Comparison of ENCODE assay signal across 1 cellular context in the genomic region with DNA sequence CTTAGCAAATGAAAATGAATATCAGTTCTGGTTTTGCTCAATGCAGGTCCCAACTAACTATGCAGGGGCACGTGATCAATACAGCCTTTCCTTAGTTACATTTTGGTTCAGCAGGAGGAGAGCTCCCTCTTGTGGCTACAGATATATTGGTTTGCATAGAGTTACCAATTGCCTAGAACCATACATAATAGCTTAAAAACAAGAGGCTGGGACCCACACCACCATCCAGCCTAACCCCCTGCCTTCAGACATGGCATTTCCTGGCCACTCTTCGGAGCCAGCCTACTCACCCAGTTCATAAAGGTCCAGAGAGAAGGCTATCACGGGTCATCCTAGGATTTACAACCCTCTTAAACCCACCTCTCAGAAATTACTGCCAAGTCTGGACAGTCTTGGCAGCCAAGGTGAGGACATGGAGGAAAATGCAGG.
TF ChIP-seq lines count a peak whose summit lies in the region.

No MANE protein-coding gene starts in this region.

TF ChIP-seq in HEK293, 187 proteins besides CTCF, POLR2A, EP300 and RAD21 (continued from another document):
- TF ChIP-seq ZNF18 (tag by site-specific recombination; IDR thresholded peaks at IDR 0.05), result no peak
- peak; percentile 38; the same call in 1 of the 2 replicates for TF ChIP-seq ZFP69B (tag by site-specific recombination; IDR thresholded peaks at IDR 0.05)
- TF ChIP-seq ZBTB7A (tag by site-specific recombination; IDR thresholded peaks at IDR 0.05; ENCODE audit: low read depth), result no peak
- no peak for TF ChIP-seq ZNF121 (tag by site-specific recombination; IDR thresholded peaks at IDR 0.05)
- TF ChIP-seq, protein P1, sequence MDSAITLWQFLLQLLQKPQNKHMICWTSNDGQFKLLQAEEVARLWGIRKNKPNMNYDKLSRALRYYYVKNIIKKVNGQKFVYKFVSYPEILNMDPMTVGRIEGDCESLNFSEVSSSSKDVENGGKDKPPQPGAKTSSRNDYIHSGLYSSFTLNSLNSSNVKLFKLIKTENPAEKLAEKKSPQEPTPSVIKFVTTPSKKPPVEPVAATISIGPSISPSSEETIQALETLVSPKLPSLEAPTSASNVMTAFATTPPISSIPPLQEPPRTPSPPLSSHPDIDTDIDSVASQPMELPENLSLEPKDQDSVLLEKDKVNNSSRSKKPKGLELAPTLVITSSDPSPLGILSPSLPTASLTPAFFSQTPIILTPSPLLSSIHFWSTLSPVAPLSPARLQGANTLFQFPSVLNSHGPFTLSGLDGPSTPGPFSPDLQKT (IDR thresholded peaks at IDR 0.05; ENCODE audit: borderline replicate concordance, low read depth, low read length), result no peak
- TF ChIP-seq SCRT1 (tag by site-specific recombination; IDR thresholded peaks at IDR 0.05; ENCODE audit: borderline replicate concordance), result no peak
- TF ChIP-seq, protein P2, sequence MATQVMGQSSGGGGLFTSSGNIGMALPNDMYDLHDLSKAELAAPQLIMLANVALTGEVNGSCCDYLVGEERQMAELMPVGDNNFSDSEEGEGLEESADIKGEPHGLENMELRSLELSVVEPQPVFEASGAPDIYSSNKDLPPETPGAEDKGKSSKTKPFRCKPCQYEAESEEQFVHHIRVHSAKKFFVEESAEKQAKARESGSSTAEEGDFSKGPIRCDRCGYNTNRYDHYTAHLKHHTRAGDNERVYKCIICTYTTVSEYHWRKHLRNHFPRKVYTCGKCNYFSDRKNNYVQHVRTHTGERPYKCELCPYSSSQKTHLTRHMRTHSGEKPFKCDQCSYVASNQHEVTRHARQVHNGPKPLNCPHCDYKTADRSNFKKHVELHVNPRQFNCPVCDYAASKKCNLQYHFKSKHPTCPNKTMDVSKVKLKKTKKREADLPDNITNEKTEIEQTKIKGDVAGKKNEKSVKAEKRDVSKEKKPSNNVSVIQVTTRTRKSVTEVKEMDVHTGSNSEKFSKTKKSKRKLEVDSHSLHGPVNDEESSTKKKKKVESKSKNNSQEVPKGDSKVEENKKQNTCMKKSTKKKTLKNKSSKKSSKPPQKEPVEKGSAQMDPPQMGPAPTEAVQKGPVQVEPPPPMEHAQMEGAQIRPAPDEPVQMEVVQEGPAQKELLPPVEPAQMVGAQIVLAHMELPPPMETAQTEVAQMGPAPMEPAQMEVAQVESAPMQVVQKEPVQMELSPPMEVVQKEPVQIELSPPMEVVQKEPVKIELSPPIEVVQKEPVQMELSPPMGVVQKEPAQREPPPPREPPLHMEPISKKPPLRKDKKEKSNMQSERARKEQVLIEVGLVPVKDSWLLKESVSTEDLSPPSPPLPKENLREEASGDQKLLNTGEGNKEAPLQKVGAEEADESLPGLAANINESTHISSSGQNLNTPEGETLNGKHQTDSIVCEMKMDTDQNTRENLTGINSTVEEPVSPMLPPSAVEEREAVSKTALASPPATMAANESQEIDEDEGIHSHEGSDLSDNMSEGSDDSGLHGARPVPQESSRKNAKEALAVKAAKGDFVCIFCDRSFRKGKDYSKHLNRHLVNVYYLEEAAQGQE (tag by site-specific recombination; IDR thresholded peaks at IDR 0.05), result no peak
- no peak for TF ChIP-seq ZNF114 (tag by site-specific recombination; IDR thresholded peaks at IDR 0.05)
- no peak for TF ChIP-seq ZNF677 (tag by site-specific recombination; IDR thresholded peaks at IDR 0.05)
- TF ChIP-seq, protein P3, sequence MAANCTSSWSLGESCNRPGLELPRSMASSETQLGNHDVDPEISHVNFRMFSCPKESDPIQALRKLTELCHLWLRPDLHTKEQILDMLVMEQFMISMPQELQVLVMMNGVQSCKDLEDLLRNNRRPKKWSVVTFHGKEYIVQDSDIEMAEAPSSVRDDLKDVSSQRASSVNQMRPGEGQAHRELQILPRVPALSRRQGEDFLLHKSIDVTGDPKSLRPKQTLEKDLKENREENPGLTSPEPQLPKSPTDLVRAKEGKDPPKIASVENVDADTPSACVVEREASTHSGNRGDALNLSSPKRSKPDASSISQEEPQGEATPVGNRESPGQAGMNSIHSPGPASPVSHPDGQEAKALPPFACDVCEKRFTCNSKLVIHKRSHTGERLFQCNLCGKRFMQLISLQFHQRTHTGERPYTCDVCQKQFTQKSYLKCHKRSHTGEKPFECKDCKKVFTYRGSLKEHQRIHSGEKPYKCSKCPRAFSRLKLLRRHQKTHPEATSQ (tag by site-specific recombination; IDR thresholded peaks at IDR 0.05), result no peak
- TF ChIP-seq ZNF518A (tag by site-specific recombination; conservative IDR thresholded peaks at IDR 0.05; ENCODE audit: low read depth), result no peak
- TF ChIP-seq ZNF423 (tag by site-specific recombination; IDR thresholded peaks at IDR 0.05), result no peak
- TF ChIP-seq, protein P4, sequence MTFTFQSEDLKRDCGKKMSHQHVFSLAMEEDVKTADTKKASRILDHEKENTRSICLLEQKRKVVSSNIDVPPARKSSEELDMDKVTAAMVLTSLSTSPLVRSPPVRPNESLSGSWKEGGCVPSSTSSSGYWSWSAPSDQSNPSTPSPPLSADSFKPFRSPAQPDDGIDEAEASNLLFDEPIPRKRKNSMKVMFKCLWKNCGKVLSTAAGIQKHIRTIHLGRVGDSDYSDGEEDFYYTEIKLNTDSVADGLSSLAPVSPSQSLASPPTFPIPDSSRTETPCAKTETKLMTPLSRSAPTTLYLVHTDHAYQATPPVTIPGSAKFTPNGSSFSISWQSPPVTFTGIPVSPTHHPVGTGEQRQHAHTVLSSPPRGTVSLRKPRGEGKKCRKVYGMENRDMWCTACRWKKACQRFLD (tag by site-specific recombination; IDR thresholded peaks at IDR 0.05), result no peak
- no peak for TF ChIP-seq ZNF169 (tag by site-specific recombination; IDR thresholded peaks at IDR 0.05)
- no peak for TF ChIP-seq ATF2 (tag by site-specific recombination; IDR thresholded peaks at IDR 0.05; ENCODE audit: low read depth)
- no peak for TF ChIP-seq ZFHX2 (tag by site-specific recombination; conservative IDR thresholded peaks at IDR 0.05)
- TF ChIP-seq ZNF626 (tag by site-specific recombination; IDR thresholded peaks at IDR 0.05), result no peak
- TF ChIP-seq ZNF473 (tag by site-specific recombination; IDR thresholded peaks at IDR 0.05), result no peak
- peak; percentile 36; the same call in 1 of the 2 replicates for TF ChIP-seq ZNF660 (tag by site-specific recombination; IDR thresholded peaks at IDR 0.05)
